8 cellular contexts compared by ENCODE assay signal in the genomic region with DNA sequence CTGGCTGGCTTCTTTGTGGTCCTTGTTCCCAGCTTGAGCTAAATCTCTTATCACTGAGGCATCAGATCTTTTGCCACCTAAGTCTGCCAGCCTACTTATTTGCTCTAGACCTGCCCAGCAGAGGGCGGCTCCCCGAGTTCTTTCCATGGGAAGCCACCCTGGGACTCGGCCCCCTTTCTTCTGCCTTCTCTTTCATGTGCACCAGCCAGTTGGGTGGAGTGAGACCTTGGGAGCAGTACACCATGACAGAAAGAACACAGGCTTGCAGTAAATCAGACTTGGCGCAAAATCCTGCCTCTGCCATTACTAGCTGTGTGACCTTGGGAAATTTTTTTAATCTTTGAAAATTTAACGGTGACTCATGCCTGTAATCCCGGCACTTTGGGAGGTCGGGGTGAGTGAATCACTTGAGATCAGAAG. TPM values are rescaled to one million over a fixed set of nuclear protein-coding genes. Genes with fewer than 3 reads are reported as not detected.
DNase-seq lines count a peak whose midpoint lies in the region; ATAC-seq, FAIRE-seq and TF ChIP-seq lines count a peak whose summit lies in the region.

No MANE protein-coding gene starts in this region.

- intact Hi-C loops in PC-9 (cut with micrococcal nuclease; ENCODE audit: unreplicated experiment) = no loop called here
- intact Hi-C loops in endothelial cell of umbilical vein (cut with micrococcal nuclease) = loop anchor here (1.0 to 2.0 kb wide), 2 partner anchors 16 to 79 kb away; no protein-coding TSS in a partner anchor

- no peaks in the 10 kb centered on the region for H3K9me3 ChIP-seq in PC-9 (ENCODE audit: insufficient read depth, low read depth)
- H3K9me3 ChIP-seq in endothelial cell of umbilical vein (replicated peaks; ENCODE audit: control insufficient read depth, insufficient read depth, low read length) = no peaks in the 10 kb centered on the region
- no peaks in the 10 kb centered on the region for H3K9me3 ChIP-seq in small intestine (ENCODE audit: control insufficient read depth, low read depth)
- no peaks in the 10 kb centered on the region for H3K9me3 ChIP-seq in hepatocyte (ENCODE audit: low read depth)

- ATAC-seq in GM19351 (IDR thresholded peaks at IDR 0.05; ENCODE audit: unreplicated experiment) (no peak), GM19452 (IDR thresholded peaks at IDR 0.05; ENCODE audit: unreplicated experiment) (no peak)

- H3K27ac ChIP-seq in 22Rv1 (no peak overlapping the region), PC-9 (no peak overlapping the region), endothelial cell of umbilical vein (ENCODE audit: insufficient read depth, low read depth, low read length) (no peak overlapping the region), small intestine (ENCODE audit: low read depth in 1 of 2, low read length in 1 of 2) (no peak overlapping the region), hepatocyte (no peak overlapping the region)

- DNase-seq in GF-D8 (lab: John Stamatoyannopoulos, UW) = peak; percentile 23
- DNase-seq in PC-9 = peak in 1 of 2 experiments; percentile 41
- DNase-seq in endothelial cell of umbilical vein (ENCODE audit: low read depth, low spot score) = peak; percentile 63
- peak; percentile 73 for DNase-seq in small intestine
- DNase-seq in hepatocyte (ENCODE audit: low spot score) = no peak

- peak; percentile 81 for FAIRE-seq in endothelial cell of umbilical vein (lab: Jason Lieb, UNC)
- FAIRE-seq in small intestine (lab: Jason Lieb, UNC) = no peak

- BruUV-seq in PC-9 (replicated peaks; lab: Mats Ljungman, UMichigan) (no TSS peak), endothelial cell of umbilical vein (replicated peaks; lab: Mats Ljungman, UMichigan) (no TSS peak)

- no peak for TF ChIP-seq POLR2A in endothelial cell of umbilical vein (IDR thresholded peaks at IDR 0.05; ENCODE audit: low read depth, low read length)

- TF ChIP-seq CTCF in 22Rv1 (IDR thresholded peaks at IDR 0.05) (peak; percentile 40), PC-9 (conservative IDR thresholded peaks at IDR 0.05) (peak; percentile 45), endothelial cell of umbilical vein (IDR thresholded peaks at IDR 0.05; ENCODE audit: extremely low read depth in 1 of 2, insufficient read depth in 1 of 2, low read depth in 1 of 2, low read length in 2 of 2) (peak; percentile 38 to 61), hepatocyte (IDR thresholded peaks at IDR 0.05; ENCODE audit: poor library complexity) (no peak)

- H3K9ac ChIP-seq in endothelial cell of umbilical vein (replicated peaks; ENCODE audit: extremely low read depth, insufficient read depth, low read length) = no peak overlapping the region

- peaks cover 10% of the 10 kb centered on the region for H3F3A ChIP-seq in PC-9 (ENCODE audit: insufficient read depth, low read depth)

- POLR2A ChIA-PET in PC-9 (lab: Charles Lee; ENCODE audit: unreplicated experiment) = no interaction called here
- POLR2A ChIA-PET in endothelial cell of umbilical vein (lab: Charles Lee) = interaction anchor here (1.1 kb wide), 1 partner anchor 24 kb away, joined by 3 read pairs; a partner anchor contains a TSS

- WGBS in small intestine, 3 donors = 6 to 41% (median 17%) methylated on average over 7 of the region's 7 CpGs
- 62% methylated on average over 7 of the region's 7 CpGs for WGBS in hepatocyte (ENCODE audit: low lambda C conversion rate, missing lambda C conversion rate)

- dilution Hi-C loops in endothelial cell of umbilical vein (cut with MboI; ENCODE audit: extremely low pct_ligation_motif_present, low sequenced_read_pairs) = no loop called here

- no peak overlapping the region for H2AFZ ChIP-seq in PC-9
- no peak overlapping the region for H2AFZ ChIP-seq in endothelial cell of umbilical vein (ENCODE audit: low read depth, low read length)
- no peak overlapping the region for H2AFZ ChIP-seq in hepatocyte

- H3K4me2 ChIP-seq in PC-9 (no peak overlapping the region), endothelial cell of umbilical vein (ENCODE audit: insufficient read depth, low read length) (no peak overlapping the region), hepatocyte (no peak overlapping the region)

- H3K4me1 ChIP-seq in PC-9 (replicated peaks; ENCODE audit: insufficient read depth) = peaks cover 13% of the 10 kb centered on the region; the same call in 1 of the 2 replicates
- peaks cover 2% of the 10 kb centered on the region for H3K4me1 ChIP-seq in endothelial cell of umbilical vein (ENCODE audit: control insufficient read depth, extremely low read depth, insufficient read depth, low read length)
- H3K4me1 ChIP-seq in small intestine (ENCODE audit: control insufficient read depth in 2 of 2, insufficient read depth in 1 of 2, low read depth in 1 of 2, low read length in 1 of 2) = no peaks in the 10 kb centered on the region
- no peaks in the 10 kb centered on the region for H3K4me1 ChIP-seq in hepatocyte (ENCODE audit: insufficient read depth)

- CTCF ChIA-PET in PC-9 (lab: Charles Lee) = interaction anchor here (0.6 to 1.6 kb wide), 2 partner anchors 78 to 85 kb away, joined by 3 to 8 read pairs; no protein-coding TSS in a partner anchor
- CTCF ChIA-PET in endothelial cell of umbilical vein (lab: Charles Lee) = interaction anchor here (0.7 to 4.8 kb wide), 6 partner anchors 10 to 88 kb away, joined by 3 to 24 read pairs (median 8); a partner anchor contains a TSS

- H4K20me1 ChIP-seq in PC-9 (ENCODE audit: insufficient read depth) = peaks cover 3% of the 10 kb centered on the region; the same call in 1 of the 2 replicates
- H4K20me1 ChIP-seq in endothelial cell of umbilical vein (replicated peaks; ENCODE audit: control insufficient read depth, extremely low read depth, insufficient read depth, low read length) = no peaks in the 10 kb centered on the region
- H4K20me1 ChIP-seq in hepatocyte (ENCODE audit: insufficient read depth, poor library complexity, severe bottlenecking) = no peaks in the 10 kb centered on the region

- H3K9me1 ChIP-seq in endothelial cell of umbilical vein (replicated peaks; ENCODE audit: control insufficient read depth, extremely low read depth, insufficient read depth, low read length) = no peaks in the 10 kb centered on the region

- H3K9me2 ChIP-seq in PC-9 (ENCODE audit: insufficient read depth) = no peaks in the 10 kb centered on the region
- no peaks in the 10 kb centered on the region for H3K9me2 ChIP-seq in hepatocyte (replicated peaks; ENCODE audit: insufficient read depth)

- peaks cover 65% of the 10 kb centered on the region for H3K79me2 ChIP-seq in PC-9 (ENCODE audit: low read depth)
- H3K79me2 ChIP-seq in endothelial cell of umbilical vein (ENCODE audit: control insufficient read depth, insufficient read depth, low read length) = peaks cover 30% of the 10 kb centered on the region
- H3K79me2 ChIP-seq in hepatocyte = peaks cover 12% of the 10 kb centered on the region

- peaks cover 24% of the 10 kb centered on the region for H3K36me3 ChIP-seq in PC-9 (ENCODE audit: low read depth)
- H3K36me3 ChIP-seq in endothelial cell of umbilical vein (ENCODE audit: control insufficient read depth in 2 of 2, extremely low read depth in 1 of 2, insufficient read depth in 2 of 2, low read length in 2 of 2) = no peaks in the 10 kb centered on the region
- no peaks in the 10 kb centered on the region for H3K36me3 ChIP-seq in small intestine (ENCODE audit: control insufficient read depth in 2 of 2, insufficient read depth in 2 of 2, low read length in 2 of 2)
- no peaks in the 10 kb centered on the region for H3K36me3 ChIP-seq in hepatocyte (replicated peaks; ENCODE audit: insufficient read depth, low read depth)

- H3K4me3 ChIP-seq in PC-9 (no peak overlapping the region), endothelial cell of umbilical vein (replicated peaks in 1 of 3; ENCODE audit: insufficient read depth in 1 of 3, low read depth in 1 of 3, low read length in 3 of 3) (no peak overlapping the region), small intestine (ENCODE audit: low read depth in 1 of 2, low read length in 2 of 2) (no peak overlapping the region), hepatocyte (no peak overlapping the region)

- H3K27me3 ChIP-seq in PC-9 (ENCODE audit: insufficient read depth, low read depth) (no peaks in the 10 kb centered on the region), endothelial cell of umbilical vein (ENCODE audit: control insufficient read depth in 2 of 2, insufficient read depth in 2 of 2, low read length in 2 of 2) (no peaks in the 10 kb centered on the region), small intestine (ENCODE audit: control insufficient read depth in 2 of 2, insufficient read depth in 2 of 2, low read length in 2 of 2) (no peaks in the 10 kb centered on the region), hepatocyte (no peaks in the 10 kb centered on the region)

RNA-seq across cellular contexts. Expression of a gene that starts 7.4 kb away (rescaled TPM):
- total RNA-seq in PC-9 (2021) = 36.3 and 42.9 TPM in 2 replicates
- 26.2 and 29.1 TPM in 2 replicates for total RNA-seq in endothelial cell of umbilical vein
- 17.3 and 21.4 TPM in 2 replicates for polyA plus RNA-seq in endothelial cell of umbilical vein
- polyA plus RNA-seq in endothelial cell of umbilical vein (2011; cell fraction: cytosol; rRNA removed) = 28.6 and 31.2 TPM in 2 replicates
- polyA plus RNA-seq in endothelial cell of umbilical vein (2011; cell fraction: nucleus; rRNA removed) = 14.3 and 15.7 TPM in 2 replicates
- polyA plus RNA-seq in endothelial cell of umbilical vein (2012) = 27.2 and 45.2 TPM in 2 replicates
- polyA minus RNA-seq in endothelial cell of umbilical vein = 13.6 and 14.7 TPM in 2 replicates
- 10.1 TPM for polyA minus RNA-seq in endothelial cell of umbilical vein (2011; cell fraction: cytosol; rRNA and poly(A)+ RNA removed)
- 5.5 and 8.9 TPM in 2 replicates for polyA minus RNA-seq in endothelial cell of umbilical vein (2011; cell fraction: nucleus; rRNA and poly(A)+ RNA removed)
- 10 to 100 TPM; 22.2 to 48.7 (median 24.6) TPM for polyA plus RNA-seq in small intestine
- total RNA-seq in hepatocyte = 19.9 and 28.3 TPM in 2 replicates
- polyA plus RNA-seq in hepatocyte = 16.5 and 24.6 TPM in 2 replicates

RNA-seq across cellular contexts. Expression of a gene that starts 24.1 kb away (rescaled TPM):
- total RNA-seq in PC-9 (2021) (84.4 and 154 TPM in 2 replicates), endothelial cell of umbilical vein (177 TPM in 2 replicates), hepatocyte (273 and 277 TPM in 2 replicates)
- polyA plus RNA-seq in endothelial cell of umbilical vein (497 and 614 TPM in 2 replicates), small intestine (100 to 1,000 TPM; 325 to 498 (median 473) TPM), hepatocyte (303 and 348 TPM in 2 replicates)
- 363 and 410 TPM in 2 replicates for polyA plus RNA-seq in endothelial cell of umbilical vein (2011; cell fraction: cytosol; rRNA removed)
- 196 and 220 TPM in 2 replicates for polyA plus RNA-seq in endothelial cell of umbilical vein (2011; cell fraction: nucleus; rRNA removed)
- polyA plus RNA-seq in endothelial cell of umbilical vein (2012) = 238 and 242 TPM in 2 replicates
- polyA minus RNA-seq in endothelial cell of umbilical vein = 443 and 505 TPM in 2 replicates
- polyA minus RNA-seq in endothelial cell of umbilical vein (2011; cell fraction: cytosol; rRNA and poly(A)+ RNA removed) = 151 TPM
- polyA minus RNA-seq in endothelial cell of umbilical vein (2011; cell fraction: nucleus; rRNA and poly(A)+ RNA removed) = 81.2 and 97.2 TPM in 2 replicates

RNA-seq across cellular contexts. Expression of a gene that starts 44.9 kb away (rescaled TPM):
- total RNA-seq in PC-9 (2021) = 5.3 and 7.0 TPM in 2 replicates
- 14.4 and 17.5 TPM in 2 replicates for total RNA-seq in endothelial cell of umbilical vein
- polyA plus RNA-seq in endothelial cell of umbilical vein = 5.4 and 6.4 TPM in 2 replicates
- polyA plus RNA-seq in endothelial cell of umbilical vein (2011; cell fraction: cytosol; rRNA removed) = 3.1 and 4.3 TPM in 2 replicates
- polyA plus RNA-seq in endothelial cell of umbilical vein (2011; cell fraction: nucleus; rRNA removed) = 13.3 and 18.1 TPM in 2 replicates
- 4.3 and 6.7 TPM in 2 replicates for polyA plus RNA-seq in endothelial cell of umbilical vein (2012)
- 4.0 and 5.6 TPM in 2 replicates for polyA minus RNA-seq in endothelial cell of umbilical vein
- polyA minus RNA-seq in endothelial cell of umbilical vein (2011; cell fraction: cytosol; rRNA and poly(A)+ RNA removed) = 5.1 TPM
- 6.8 and 7.0 TPM in 2 replicates for polyA minus RNA-seq in endothelial cell of umbilical vein (2011; cell fraction: nucleus; rRNA and poly(A)+ RNA removed)
- 1 to 10 TPM in 2 of 3 donors, under 1 TPM in 1; 0.22 to 4.5 (median 2.4) TPM for polyA plus RNA-seq in small intestine
- 3.1 and 6.3 TPM in 2 replicates for total RNA-seq in hepatocyte
- 3.2 and 5.9 TPM in 2 replicates for polyA plus RNA-seq in hepatocyte
